19 cellular contexts compared by ENCODE assay signal in genomic region chr7:74044366-74045350, GRCh38. TPM values are rescaled to one million over a fixed set of nuclear protein-coding genes. Genes with fewer than 3 reads are reported as not detected.
A peak's percentile ranks its signal among the peaks of the same experiment; 100 is the strongest.
DNase-seq lines count a peak whose midpoint lies in the region; ATAC-seq and TF ChIP-seq lines count a peak whose summit lies in the region.
"Had no signal": no experiment of that assay in that cellular context is flagged by ENCODE, and none has a peak within 500 bp of the region (broad histone marks: within the 10 kb centered on the region; RNA-seq: fewer than 3 reads in every experiment).

No MANE protein-coding gene starts in this region.

- no peaks in the 10 kb centered on the region for H3K27me3 ChIP-seq in right cardiac atrium (ENCODE audit: control insufficient read depth, insufficient read depth)
- no peaks in the 10 kb centered on the region for H3K27me3 ChIP-seq in right atrium auricular region
- H3K27me3 ChIP-seq: spleen had no signal

- ATAC-seq in right cardiac atrium: peak; percentile 3 to 16
- ATAC-seq: foreskin keratinocyte; stimulated activated naive B cell treated with anti-CD40 and anti-IgM and Interleukin-4, amounts not matched to agents 10 μg/mL and 1 μg/mL and 100 μg/mL, for 72 hours had no signal

- TF ChIP-seq CTCF in right atrium auricular region (IDR thresholded peaks at IDR 0.05): no peak

- no peak overlapping the region for H3K27ac ChIP-seq in right cardiac atrium (ENCODE audit: low read length)
- H3K27ac ChIP-seq in right atrium auricular region: no peak overlapping the region
- peak overlapping the region; percentile 97 for H3K27ac ChIP-seq in cingulate gyrus (ENCODE audit: low read depth, low read length)
- H3K27ac ChIP-seq: foreskin keratinocyte had no signal

- H3K4me1 ChIP-seq in right cardiac atrium (ENCODE audit: control insufficient read depth, insufficient read depth, low read length): no peaks in the 10 kb centered on the region
- H3K4me1 ChIP-seq in right atrium auricular region: peaks cover 0 to 8% of the 10 kb centered on the region in 2 donors
- H3K4me1 ChIP-seq: Caco-2, foreskin keratinocyte had no signal

- no peaks in the 10 kb centered on the region for H3K9me3 ChIP-seq in right cardiac atrium (ENCODE audit: control insufficient read depth, low read length)
- H3K9me3 ChIP-seq in right atrium auricular region: no peaks in the 10 kb centered on the region
- H3K9me3 ChIP-seq: Caco-2, spleen had no signal

- no peak overlapping the region for H3K4me3 ChIP-seq in right cardiac atrium (ENCODE audit: low read length)
- H3K4me3 ChIP-seq in right atrium auricular region: no peak overlapping the region
- H3K4me3 ChIP-seq: spleen had no signal

- H3K36me3 ChIP-seq in right atrium auricular region: peaks cover 90% of the 10 kb centered on the region

- intact Hi-C loops in right cardiac atrium (cut with DNase I): no loop called here

- DNase-seq in right cardiac atrium: peak; percentile 11 to 65 (median 57)
- DNase-seq in right atrium auricular region (ENCODE audit: low spot score): no peak
- DNase-seq in occipital lobe (lab: John Stamatoyannopoulos, UW): peak; percentile 46
- no peak for DNase-seq in T1000 (lab: John Stamatoyannopoulos, UW)
- DNase-seq in NCI-H146 (lab: John Stamatoyannopoulos, UW): no peak
- no peak for DNase-seq in AG08395 (ENCODE audit: low spot score)
- DNase-seq in DMS153 treated with DMSO at 0.1 percent for 48 hours (lab: John Stamatoyannopoulos, UW; ENCODE audit: unreplicated experiment): no peak
- DNase-seq: activated CD4-positive, alpha-beta T cell treated with anti-CD3 and anti-CD28 coated beads for 4 hours; activated naive CD4-positive, alpha-beta T cell treated with anti-CD3 and anti-CD28 coated beads, Interleukin-2, amount 50 U/mL, for 16 hours; Caco-2; foreskin keratinocyte; GOT3; NCI-H2029 treated with DMSO at 0.1 percent for 48 hours; NCI-H774; spleen; stimulated activated naive B cell treated with anti-CD40 and anti-IgM and Interleukin-4, amounts not matched to agents 10 μg/mL and 1 μg/mL and 100 μg/mL, for 72 hours; T-helper 2 cell had no signal

- WGBS in right cardiac atrium: 74% methylated on average over 20 of the region's 20 CpGs

RNA-seq across cellular contexts. Expression of gene ELN, which starts 16.7 kb away (rescaled TPM):
- total RNA-seq in right cardiac atrium (100 to 1,000 TPM in 3 of 4 donors, 10 to 100 TPM in 1; 100.0 to 323 (median 120) TPM), right atrium auricular region (100 to 1,000 TPM; 138 to 149 TPM), occipital lobe (10.9 TPM)
- 73.4 TPM for polyA plus RNA-seq in right cardiac atrium
- total RNA-seq: Caco-2, foreskin keratinocyte, mononuclear cell had no signal
- polyA plus RNA-seq: foreskin keratinocyte had no signal

RNA-seq across cellular contexts. Expression of gene LIMK1, which starts 38.9 kb away (rescaled TPM):
- total RNA-seq in right cardiac atrium (10 to 100 TPM; 10.4 to 13.5 (median 11.9) TPM), right atrium auricular region (10 to 100 TPM in 1 of 2 donors, 1 to 10 TPM in 1; 9.4 to 14.7 TPM), occipital lobe (14.5 TPM)
- polyA plus RNA-seq in right cardiac atrium: 7.6 TPM

Comparison
In these comparisons a context has a peak if more than half of its experiments do, and no peak if none do; other contexts are left out.
1. DNase-seq: peak in right cardiac atrium (3 of 3) and occipital lobe (single experiment); none in right atrium auricular region (single experiment), T1000 (single experiment), NCI-H146 (single experiment), AG08395 (single experiment) and DMS153 treated with DMSO at 0.1 percent for 48 hours (single experiment).